ENCODE assay signal across 15 cellular contexts in the genomic region with DNA sequence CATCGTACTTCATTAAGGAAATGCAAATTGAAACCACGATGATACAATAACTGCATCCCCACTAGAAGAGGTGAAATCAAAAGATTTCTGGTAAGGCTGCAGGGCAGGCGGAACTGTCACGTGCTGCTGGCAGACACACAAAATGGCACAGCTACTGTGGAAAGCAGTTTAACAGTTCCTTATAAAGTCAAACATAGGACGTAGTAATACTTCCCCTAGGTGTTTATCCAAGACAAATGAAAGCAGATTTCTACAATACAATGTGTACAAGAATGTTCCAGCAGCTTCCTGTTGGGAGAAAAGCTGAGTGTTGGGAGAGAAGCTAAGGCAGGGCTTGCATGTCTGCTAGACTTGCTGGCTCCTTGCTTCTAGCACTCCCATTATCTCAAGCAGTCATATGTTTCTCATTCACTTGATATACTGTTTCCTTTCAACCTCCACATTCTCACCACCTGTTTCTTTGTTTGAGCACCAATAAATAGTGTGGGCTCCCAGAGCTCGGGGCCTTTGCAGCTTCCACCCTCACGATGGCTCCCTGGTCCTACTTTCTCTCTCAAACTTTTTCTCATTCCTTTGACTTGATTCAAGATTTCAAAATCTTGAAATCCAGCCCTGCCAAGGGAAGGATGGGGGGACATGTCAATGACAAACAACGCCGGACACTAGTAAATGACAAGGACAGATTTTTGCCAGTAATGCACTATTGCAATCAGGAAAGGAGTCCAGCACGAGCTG. TPM values are rescaled to one million over a fixed set of nuclear protein-coding genes. Genes with fewer than 3 reads are reported as not detected.
DNase-seq lines count a peak whose midpoint lies in the region; ATAC-seq and TF ChIP-seq lines count a peak whose summit lies in the region.
"Had no signal": no experiment of that assay in that cellular context is flagged by ENCODE, and none has a peak within 500 bp of the region (broad histone marks: within the 10 kb centered on the region; RNA-seq: fewer than 3 reads in every experiment).

No MANE protein-coding gene starts in this region.

- H3K27ac ChIP-seq in mammary epithelial cell (ENCODE audit: insufficient read depth, low read depth, low read length) (no peak overlapping the region), left lung (peak overlapping the region; percentile 29 to 37)

- no peaks in the 10 kb centered on the region for H3K79me2 ChIP-seq in mammary epithelial cell (ENCODE audit: insufficient read depth, low read length)

- no peak overlapping the region for H3K4me2 ChIP-seq in mammary epithelial cell (ENCODE audit: insufficient read depth, low read depth, low read length)

- peak; percentile 55 for ATAC-seq in left lung
- no peak for ATAC-seq in activated CD8-positive, alpha-beta T cell treated with anti-CD3 and anti-CD28 coated beads, Interleukin-2, amount 10 ng/mL, durations not matched to agents 7 days and 5 days

- CTCF ChIA-PET in mammary epithelial cell (lab: Charles Lee; ENCODE audit: low non-redundant PET): no interaction called here
- CTCF ChIA-PET in activated CD8-positive, alpha-beta T cell treated with anti-CD3 and anti-CD28 coated beads, Interleukin-2, amount 10 ng/mL, durations not matched to agents 7 days and 5 days (lab: Charles Lee): interaction anchor here (1.1 to 1.2 kb wide), 2 partner anchors 14 to 108 kb away, joined by 3 read pairs; no protein-coding TSS in a partner anchor

- intact Hi-C loops in mammary epithelial cell (cut with micrococcal nuclease): no loop called here
- intact Hi-C loops in left lung (cut with DNase I): no loop called here

- TF ChIP-seq CTCF in mammary epithelial cell (conservative IDR thresholded peaks at IDR 0.05 in 1 of 2, IDR thresholded peaks at IDR 0.05 in 1 of 2; ENCODE audit: extremely low read depth in 1 of 2, insufficient read depth in 1 of 2, low read depth in 1 of 2, low read length in 2 of 2) (no peak), cardiac fibroblast (IDR thresholded peaks at IDR 0.05; ENCODE audit: low read depth, low read length) (no peak), left lung (IDR thresholded peaks at IDR 0.05) (no peak), type B pancreatic cell (conservative IDR thresholded peaks at IDR 0.05) (no peak)

- peaks cover 21% of the 10 kb centered on the region for H3K4me1 Mint-ChIP-seq in type B pancreatic cell (ENCODE audit: unreplicated experiment)
- peaks cover 2% of the 10 kb centered on the region for H3K4me1 Mint-ChIP-seq in activated CD8-positive, alpha-beta T cell treated with anti-CD3 and anti-CD28 coated beads, Interleukin-2, amount 10 ng/mL, durations not matched to agents 7 days and 5 days (ENCODE audit: low read depth)

- H3K36me3 ChIP-seq in mammary epithelial cell (ENCODE audit: insufficient read depth, low read length) (peaks cover 2% of the 10 kb centered on the region), left lung (no peaks in the 10 kb centered on the region)

- POLR2A ChIA-PET in activated CD8-positive, alpha-beta T cell treated with anti-CD3 and anti-CD28 coated beads, Interleukin-2, amount 10 ng/mL, durations not matched to agents 7 days and 5 days (lab: Charles Lee): no interaction called here

- H3K4me1 ChIP-seq in mammary epithelial cell (ENCODE audit: insufficient read depth, low read length) (no peaks in the 10 kb centered on the region), left lung (peaks cover 6 to 29% of the 10 kb centered on the region in 2 donors)

- H3K4me3 Mint-ChIP-seq in type B pancreatic cell: peak overlapping the region; percentile 58
- no peak overlapping the region for H3K4me3 Mint-ChIP-seq in activated CD8-positive, alpha-beta T cell treated with anti-CD3 and anti-CD28 coated beads, Interleukin-2, amount 10 ng/mL, durations not matched to agents 7 days and 5 days
- H3K4me3 Mint-ChIP-seq: activated B cell treated with CpG ODN at 0.5 μM for 24 hours had no signal

- no peaks in the 10 kb centered on the region for H3K27me3 ChIP-seq in mammary epithelial cell (ENCODE audit: insufficient read depth, low read length)
- no peaks in the 10 kb centered on the region for H3K27me3 ChIP-seq in left lung

- no peak overlapping the region for H2AFZ ChIP-seq in mammary epithelial cell (ENCODE audit: low read depth, low read length)

- peak overlapping the region; percentile 73 for H3K27ac Mint-ChIP-seq in type B pancreatic cell
- no peak overlapping the region for H3K27ac Mint-ChIP-seq in activated CD8-positive, alpha-beta T cell treated with anti-CD3 and anti-CD28 coated beads, Interleukin-2, amount 10 ng/mL, durations not matched to agents 7 days and 5 days
- H3K27ac Mint-ChIP-seq: activated B cell treated with CpG ODN at 0.5 μM for 24 hours had no signal

- H3K9me3 ChIP-seq in mammary epithelial cell (replicated peaks; ENCODE audit: insufficient read depth, low read length) (no peaks in the 10 kb centered on the region), left lung (no peaks in the 10 kb centered on the region)

- H3K9ac ChIP-seq in mammary epithelial cell (ENCODE audit: insufficient read depth, low read length): no peak overlapping the region

- no peaks in the 10 kb centered on the region for H3K36me3 Mint-ChIP-seq in type B pancreatic cell
- H3K36me3 Mint-ChIP-seq in activated CD8-positive, alpha-beta T cell treated with anti-CD3 and anti-CD28 coated beads, Interleukin-2, amount 10 ng/mL, durations not matched to agents 7 days and 5 days (ENCODE audit: low read depth): no peaks in the 10 kb centered on the region

- BruUV-seq in mammary epithelial cell (replicated peaks; lab: Mats Ljungman, UMichigan): no TSS peak

- H3K27me3 Mint-ChIP-seq in type B pancreatic cell: peaks cover 22% of the 10 kb centered on the region
- H3K27me3 Mint-ChIP-seq in activated CD8-positive, alpha-beta T cell treated with anti-CD3 and anti-CD28 coated beads, Interleukin-2, amount 10 ng/mL, durations not matched to agents 7 days and 5 days (ENCODE audit: low read depth): peaks cover 11% of the 10 kb centered on the region
- H3K27me3 Mint-ChIP-seq: activated B cell treated with CpG ODN at 0.5 μM for 24 hours had no signal

- DNase-seq in T47D (ENCODE audit: low read depth in 1 of 2, low spot score in 1 of 2): peak; percentile 33 to 57
- DNase-seq in mammary epithelial cell: no peak
- DNase-seq in cardiac fibroblast (ENCODE audit: low read depth in 2 of 2): peak; percentile 48 to 77
- peak in 1 of 2 donors; percentile 53 for DNase-seq in left lung
- no peak for DNase-seq in type B pancreatic cell (ENCODE audit: extremely low spot score, unreplicated experiment)
- no peak for DNase-seq in activated CD8-positive, alpha-beta T cell treated with anti-CD3 and anti-CD28 coated beads, Interleukin-2, amount 10 ng/mL, durations not matched to agents 7 days and 5 days
- DNase-seq in NCI-H2081 (lab: John Stamatoyannopoulos, UW): no peak
- DNase-seq in epidermal melanocyte (ENCODE audit: insufficient read length, low spot score): no peak
- DNase-seq: activated B cell treated with CpG ODN at 0.5 μM for 24 hours; glutamatergic neuron; KG1; NCI-H187; NK-92 treated with Interleukin-12 subunit alpha and Interleukin-12 subunit beta, amount 100 ng/mL, for 24 hours had no signal

- in situ Hi-C loops in T47D (cut with HindIII; ENCODE audit: low pct_unique_long_range_greater_than_20kb, low sequenced_read_pairs): no loop called here
- in situ Hi-C loops in mammary epithelial cell (cut with MboI; ENCODE audit: low sequenced_read_pairs in 2 of 2): no loop called here

- no peaks in the 10 kb centered on the region for H3K9me3 Mint-ChIP-seq in type B pancreatic cell
- no peaks in the 10 kb centered on the region for H3K9me3 Mint-ChIP-seq in activated CD8-positive, alpha-beta T cell treated with anti-CD3 and anti-CD28 coated beads, Interleukin-2, amount 10 ng/mL, durations not matched to agents 7 days and 5 days (ENCODE audit: insufficient read depth)
- H3K9me3 Mint-ChIP-seq: activated B cell treated with CpG ODN at 0.5 μM for 24 hours had no signal

- 79% methylated on average over 10 of the region's 10 CpGs for WGBS in mammary epithelial cell (ENCODE audit: low coverage, missing lambda C conversion rate)

- H3K4me3 ChIP-seq in mammary epithelial cell (replicated peaks in 1 of 3; ENCODE audit: insufficient read depth in 1 of 3, low read depth in 2 of 3, low read length in 3 of 3) (no peak overlapping the region), cardiac fibroblast (replicated peaks in 1 of 2; ENCODE audit: low read depth in 2 of 2, low read length in 2 of 2) (no peak overlapping the region), left lung (no peak overlapping the region)

- no peaks in the 10 kb centered on the region for H4K20me1 ChIP-seq in mammary epithelial cell (ENCODE audit: insufficient read depth, low read length)

- dilution Hi-C loops in mammary epithelial cell (cut with HindIII; ENCODE audit: low sequenced_read_pairs): no loop called here

RNA-seq across cellular contexts. Expression of a gene that starts 21.3 kb away (rescaled TPM):
- total RNA-seq in mammary epithelial cell (10 to 100 TPM; 17.5 to 19.3 TPM), left lung (10 to 100 TPM; 29.3 to 61.6 TPM), type B pancreatic cell (ENCODE audit: low replicate concordance) (8.0 and 10.8 TPM in 2 replicates)
- 16.4 TPM for polyA plus RNA-seq in mammary epithelial cell
- polyA minus RNA-seq in mammary epithelial cell: 48.4 TPM
- total RNA-seq in activated CD8-positive, alpha-beta T cell treated with anti-CD3 and anti-CD28 coated beads, Interleukin-2, amount 10 ng/mL, durations not matched to agents 7 days and 5 days: 10 to 100 TPM; 41.7 to 43.4 TPM

RNA-seq across cellular contexts. Expression of a gene that starts 55.5 kb away (rescaled TPM):
- total RNA-seq in mammary epithelial cell (not detected), left lung (not detected), type B pancreatic cell (ENCODE audit: low replicate concordance) (not detected in 2 replicates)
- not detected for polyA plus RNA-seq in mammary epithelial cell
- not detected for polyA minus RNA-seq in mammary epithelial cell
- not detected for total RNA-seq in activated CD8-positive, alpha-beta T cell treated with anti-CD3 and anti-CD28 coated beads, Interleukin-2, amount 10 ng/mL, durations not matched to agents 7 days and 5 days
- total RNA-seq: urinary bladder had no signal
- polyA plus RNA-seq: neural cell, urinary bladder had no signal

RNA-seq across cellular contexts. Expression of a gene that starts 57.6 kb away (rescaled TPM):
- total RNA-seq in mammary epithelial cell (under 1 TPM; 0.17 to 0.24 TPM), left lung (1 to 10 TPM in 1 of 2 donors, under 1 TPM in 1; 0.41 to 1.4 TPM), type B pancreatic cell (ENCODE audit: low replicate concordance) (2.9 TPM in 2 replicates)
- 0.05 TPM for polyA plus RNA-seq in mammary epithelial cell
- polyA minus RNA-seq in mammary epithelial cell: not detected
- total RNA-seq in activated CD8-positive, alpha-beta T cell treated with anti-CD3 and anti-CD28 coated beads, Interleukin-2, amount 10 ng/mL, durations not matched to agents 7 days and 5 days: under 1 TPM; 0.11 to 0.18 TPM

Comparison
In these comparisons a context has a peak if more than half of its experiments do, and no peak if none do; other contexts are left out.
1. DNase-seq: peak in T47D (2 of 2) and cardiac fibroblast (2 of 2); none in mammary epithelial cell (single experiment), type B pancreatic cell (single experiment), activated CD8-positive, alpha-beta T cell treated with anti-CD3 and anti-CD28 coated beads, Interleukin-2, amount 10 ng/mL, durations not matched to agents 7 days and 5 days (single experiment), NCI-H2081 (0 of 2) and epidermal melanocyte (single experiment).